ENCODE assay signal across 15 cellular contexts in the genomic region with DNA sequence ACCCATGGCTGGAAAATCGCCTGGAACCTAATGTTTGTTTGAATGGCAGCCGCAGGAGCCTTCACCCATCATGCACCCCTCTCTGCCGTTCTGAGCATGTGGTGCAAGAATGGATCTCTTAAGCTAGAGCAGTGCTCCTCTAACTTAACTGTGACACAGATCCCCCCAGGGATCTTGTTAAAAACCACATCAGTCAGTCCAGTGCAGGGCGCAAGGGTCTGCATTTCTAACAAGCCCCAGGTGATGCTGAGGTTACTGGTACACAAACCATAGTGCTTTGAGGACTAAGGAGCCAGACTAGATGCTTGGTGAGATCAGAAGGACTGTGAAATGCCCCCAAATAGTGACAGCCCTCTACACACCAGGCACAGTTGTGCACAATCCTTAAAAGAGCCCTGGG.
DNase-seq lines count a peak whose midpoint lies in the region; ATAC-seq and TF ChIP-seq lines count a peak whose summit lies in the region.
"Had no signal": no experiment of that assay in that cellular context is flagged by ENCODE, and none has a peak within 500 bp of the region (broad histone marks: within the 10 kb centered on the region; RNA-seq: fewer than 3 reads in every experiment).

No MANE protein-coding gene starts in this region.

- 91% methylated on average over 4 of the region's 4 CpGs for WGBS in hepatocyte (ENCODE audit: low lambda C conversion rate, missing lambda C conversion rate)

- H3K4me2 ChIP-seq in hepatocyte = no peak overlapping the region

- no peaks in the 10 kb centered on the region for H3K4me1 ChIP-seq in hepatocyte (ENCODE audit: insufficient read depth)

- ATAC-seq in stimulated activated naive CD8-positive, alpha-beta T cell treated with anti-CD3 and anti-CD28 coated beads, Interleukin-15, amount 100 ng/mL, for 72 hours = peak; percentile 20
- no peak for ATAC-seq in stimulated activated naive CD8-positive, alpha-beta T cell treated with anti-CD3 and anti-CD28 coated beads, Interleukin-15, Interleukin-2, amounts not matched to agents 100 U/mL and 50 U/mL, for 24 hours
- no peak for ATAC-seq in GM21825 (IDR thresholded peaks at IDR 0.05; ENCODE audit: unreplicated experiment)
- ATAC-seq: GM12878, HepG2 had no signal

- H3K27ac ChIP-seq in hepatocyte = no peak overlapping the region
- H3K27ac ChIP-seq: 22Rv1 had no signal

- no peak overlapping the region for H2AFZ ChIP-seq in hepatocyte

- no peaks in the 10 kb centered on the region for H3K9me3 Mint-ChIP-seq in stimulated activated naive CD8-positive, alpha-beta T cell treated with anti-CD3 and anti-CD28 coated beads, Interleukin-15, amount 100 ng/mL, for 72 hours
- H3K9me3 Mint-ChIP-seq: H9 had no signal

- no peaks in the 10 kb centered on the region for H3K27me3 ChIP-seq in hepatocyte

- no peaks in the 10 kb centered on the region for H3K36me3 ChIP-seq in hepatocyte (replicated peaks; ENCODE audit: insufficient read depth, low read depth)

- no peak overlapping the region for H3K27ac Mint-ChIP-seq in stimulated activated naive CD8-positive, alpha-beta T cell treated with anti-CD3 and anti-CD28 coated beads, Interleukin-15, amount 100 ng/mL, for 72 hours
- H3K27ac Mint-ChIP-seq: CD4-positive, CD25-positive, alpha-beta regulatory T cell; H9 had no signal

- H3K4me3 ChIP-seq in NB4 (ENCODE audit: low read depth, low read length) (peak overlapping the region; percentile 11), hepatocyte (no peak overlapping the region)
- H3K4me3 ChIP-seq: GM12878, K562 had no signal

- H3K27me3 Mint-ChIP-seq in stimulated activated naive CD8-positive, alpha-beta T cell treated with anti-CD3 and anti-CD28 coated beads, Interleukin-15, amount 100 ng/mL, for 72 hours = no peaks in the 10 kb centered on the region
- H3K27me3 Mint-ChIP-seq: CD4-positive, CD25-positive, alpha-beta regulatory T cell had no signal

- TF ChIP-seq POLR2A in NB4 (IDR thresholded peaks at IDR 0.05; ENCODE audit: extremely low read depth, insufficient read length) = no peak

- H3K9me2 ChIP-seq in hepatocyte (replicated peaks; ENCODE audit: insufficient read depth) = no peaks in the 10 kb centered on the region

- H3K9me3 ChIP-seq in hepatocyte (ENCODE audit: low read depth) = no peaks in the 10 kb centered on the region

- H3K4me1 Mint-ChIP-seq in stimulated activated naive CD8-positive, alpha-beta T cell treated with anti-CD3 and anti-CD28 coated beads, Interleukin-15, amount 100 ng/mL, for 72 hours = no peaks in the 10 kb centered on the region
- H3K4me1 Mint-ChIP-seq: CD4-positive, CD25-positive, alpha-beta regulatory T cell; H9 had no signal

- DNase-seq in stimulated activated naive CD8-positive, alpha-beta T cell treated with anti-CD3 and anti-CD28 coated beads, Interleukin-15, amount 100 ng/mL, for 72 hours = no peak
- DNase-seq in stimulated activated naive CD8-positive, alpha-beta T cell treated with anti-CD3 and anti-CD28 coated beads, Interleukin-15, Interleukin-2, amounts not matched to agents 100 U/mL and 50 U/mL, for 24 hours = no peak
- DNase-seq in NB4 (ENCODE audit: low read depth) = peak; percentile 67
- DNase-seq in islet precursor cell = peak; percentile 73
- DNase-seq in hepatocyte (ENCODE audit: low spot score) = no peak
- DNase-seq in NCI-H510A (lab: John Stamatoyannopoulos, UW) = no peak
- DNase-seq: CD4-positive, CD25-positive, alpha-beta regulatory T cell; DMS53; GOT3; H9 had no signal

- TF ChIP-seq CTCF in NB4 (IDR thresholded peaks at IDR 0.05; ENCODE audit: low read depth, low read length) = no peak
- TF ChIP-seq CTCF in hepatocyte (IDR thresholded peaks at IDR 0.05; ENCODE audit: poor library complexity) = no peak

- H3K4me3 Mint-ChIP-seq in stimulated activated naive CD8-positive, alpha-beta T cell treated with anti-CD3 and anti-CD28 coated beads, Interleukin-15, amount 100 ng/mL, for 72 hours = no peak overlapping the region
- H3K4me3 Mint-ChIP-seq: CD4-positive, CD25-positive, alpha-beta regulatory T cell; H9 had no signal

- no peaks in the 10 kb centered on the region for H3K79me2 ChIP-seq in hepatocyte

- H4K20me1 ChIP-seq in hepatocyte (ENCODE audit: insufficient read depth, poor library complexity, severe bottlenecking) = no peaks in the 10 kb centered on the region

Comparison
In these comparisons a context has a peak if more than half of its experiments do, and no peak if none do; other contexts are left out.
1. DNase-seq: peak in NB4 (single experiment) and islet precursor cell (single experiment); none in stimulated activated naive CD8-positive, alpha-beta T cell treated with anti-CD3 and anti-CD28 coated beads, Interleukin-15, amount 100 ng/mL, for 72 hours (0 of 2), stimulated activated naive CD8-positive, alpha-beta T cell treated with anti-CD3 and anti-CD28 coated beads, Interleukin-15, Interleukin-2, amounts not matched to agents 100 U/mL and 50 U/mL, for 24 hours (single experiment), hepatocyte (single experiment) and NCI-H510A (single experiment).